Comparison of ENCODE assay signal across 18 cellular contexts in genomic region chr7:135602304-135602703, GRCh38. TPM values are rescaled to one million over a fixed set of nuclear protein-coding genes. Genes with fewer than 3 reads are reported as not detected.
A peak's percentile ranks its signal among the peaks of the same experiment; 100 is the strongest.
DNase-seq lines count a peak whose midpoint lies in the region; ATAC-seq and TF ChIP-seq lines count a peak whose summit lies in the region.
"Had no signal": no experiment of that assay in that cellular context is flagged by ENCODE, and none has a peak within 500 bp of the region (broad histone marks: within the 10 kb centered on the region; RNA-seq: fewer than 3 reads in every experiment).

No MANE protein-coding gene starts in this region.

- no peaks in the 10 kb centered on the region for H3K9me2 ChIP-seq in GM23248 (ENCODE audit: insufficient read depth)

- no peak for ATAC-seq in GM18502 (IDR thresholded peaks at IDR 0.05; ENCODE audit: poor library complexity, unreplicated experiment)
- ATAC-seq: activated CD8-positive, alpha-beta T cell treated with anti-CD3 and anti-CD28 coated beads, Interleukin-2, amount 10 ng/mL, durations not matched to agents 7 days and 5 days; CD8-positive, alpha-beta T cell; foreskin keratinocyte; left colon had no signal

- H3K27ac ChIP-seq in ACC112 (ENCODE audit: low read depth, low read length) (peak overlapping the region; percentile 58), GM23248 (peak overlapping the region; percentile 34), dorsolateral prefrontal cortex (peak overlapping the region in 56 of 59 donors; percentile 0 to 88 (median 66))
- H3K27ac ChIP-seq: foreskin keratinocyte, KMS-11, prostate gland had no signal

- H3K9ac ChIP-seq in GM23248 = no peak overlapping the region
- H3K9ac ChIP-seq: KMS-11 had no signal

- H2AFZ ChIP-seq in ACC112 (ENCODE audit: low read length, unreplicated experiment) = no peak overlapping the region
- no peak overlapping the region for H2AFZ ChIP-seq in GM23248

- 36 to 42% methylated on average over 1 of the region's 1 CpG for WGBS in GM23248 (ENCODE audit: low coverage in 1 of 2, low lambda C conversion rate in 2 of 2, missing lambda C conversion rate in 2 of 2), 2 experiments

- H3K4me1 ChIP-seq in ACC112 (ENCODE audit: control insufficient read depth, insufficient read depth, low read length, unreplicated experiment) (peaks cover 24% of the 10 kb centered on the region), GM23248 (ENCODE audit: insufficient read depth) (peaks cover 8% of the 10 kb centered on the region)
- H3K4me1 ChIP-seq: foreskin keratinocyte, prostate gland had no signal

- no peak overlapping the region for H3K4me2 ChIP-seq in GM23248 (ENCODE audit: unreplicated experiment)
- H3K4me2 ChIP-seq: KMS-11 had no signal

- H3K79me2 ChIP-seq in ACC112 (ENCODE audit: control insufficient read depth, insufficient read depth, low read length, unreplicated experiment) (no peaks in the 10 kb centered on the region), GM23248 (ENCODE audit: insufficient read depth) (no peaks in the 10 kb centered on the region)

- no peaks in the 10 kb centered on the region for H3K9me3 ChIP-seq in GM23248 (ENCODE audit: low read depth)
- H3K9me3 ChIP-seq: prostate gland had no signal

- DNase-seq in GM23248 (peak; percentile 34), dorsolateral prefrontal cortex (peak in 1 of 10 donors; percentile 17), medulla oblongata (ENCODE audit: extremely low spot score) (peak; percentile 54), NCI-H526 (lab: John Stamatoyannopoulos, UW) (no peak), T1000 (lab: John Stamatoyannopoulos, UW) (no peak), DMS53 (lab: John Stamatoyannopoulos, UW) (no peak)
- DNase-seq: activated CD4-positive, CD25-positive, alpha-beta regulatory T cell; activated CD8-positive, alpha-beta T cell treated with anti-CD3 and anti-CD28 coated beads, Interleukin-2, amount 10 ng/mL, durations not matched to agents 7 days and 5 days; activated naive CD8-positive, alpha-beta T cell treated with anti-CD3 and anti-CD28 coated beads, Interleukin-2, amount 10 ng/mL, durations not matched to agents 7 days and 5 days; CD8-positive, alpha-beta T cell; left colon; NCI-H2029; T-helper 9 cell had no signal

- in situ Hi-C loops in GM23248 (cut with MboI) = no loop called here

- intact Hi-C loops in dorsolateral prefrontal cortex (cut with DNase I) = no loop called here

- H3K4me3 ChIP-seq in ACC112 (ENCODE audit: low read depth, low read length) (no peak overlapping the region), GM23248 (no peak overlapping the region), dorsolateral prefrontal cortex (peak overlapping the region in 2 of 59 donors; percentile 3 to 41)
- H3K4me3 ChIP-seq: prostate gland had no signal

- no peaks in the 10 kb centered on the region for H4K20me1 ChIP-seq in GM23248 (ENCODE audit: insufficient read depth)

- H3K27me3 ChIP-seq in ACC112 (ENCODE audit: insufficient read depth, low read length) (no peaks in the 10 kb centered on the region), GM23248 (replicated peaks; ENCODE audit: insufficient read depth) (no peaks in the 10 kb centered on the region), dorsolateral prefrontal cortex (no peaks in the 10 kb centered on the region)
- H3K27me3 ChIP-seq: foreskin keratinocyte had no signal

- H3K36me3 ChIP-seq in ACC112 (ENCODE audit: insufficient read depth, low read length) (peaks cover 41% of the 10 kb centered on the region), GM23248 (ENCODE audit: low read depth) (peaks cover 42% of the 10 kb centered on the region)
- H3K36me3 ChIP-seq: prostate gland had no signal

- peak in 3 of 56 donors; percentile 10 to 20 (median 13) for TF ChIP-seq CTCF in dorsolateral prefrontal cortex (IDR thresholded peaks at IDR 0.05 in 54 of 56, conservative IDR thresholded peaks at IDR 0.05 in 2 of 56; ENCODE audit: low read depth in 1 of 56, partially characterized antibody in 56 of 56)

- H3F3A ChIP-seq in GM23248 (ENCODE audit: insufficient read depth) = peaks cover 23% of the 10 kb centered on the region; the same call in 1 of the 2 replicates

RNA-seq across cellular contexts. Expression of gene NUP205, which starts 44.6 kb away (rescaled TPM):
- total RNA-seq in GM23248 (2014; rRNA removed; shearing (Covaris generic)) = 31.8 and 45.7 TPM in 2 replicates
- polyA plus RNA-seq in GM23248 (2016; fragmentation: Nextera tagmentation; extraction: Ambion mirVana) = 17.4 and 18.5 TPM in 2 replicates
- 10 to 100 TPM; 24.1 to 53.2 (median 37.1) TPM for total RNA-seq in dorsolateral prefrontal cortex

Comparison
In these comparisons a context has a peak if more than half of its experiments do, and no peak if none do; other contexts are left out.
1. DNase-seq: peak in GM23248 (single experiment) and medulla oblongata (single experiment); none in NCI-H526 (0 of 2), T1000 (single experiment) and DMS53 (single experiment).
2. Peak in every context shown above with its lines, with median percentiles within 50 percentile points of each other: H3K27ac ChIP-seq.